Comparison of ENCODE assay signal across 16 cellular contexts in the genomic region with DNA sequence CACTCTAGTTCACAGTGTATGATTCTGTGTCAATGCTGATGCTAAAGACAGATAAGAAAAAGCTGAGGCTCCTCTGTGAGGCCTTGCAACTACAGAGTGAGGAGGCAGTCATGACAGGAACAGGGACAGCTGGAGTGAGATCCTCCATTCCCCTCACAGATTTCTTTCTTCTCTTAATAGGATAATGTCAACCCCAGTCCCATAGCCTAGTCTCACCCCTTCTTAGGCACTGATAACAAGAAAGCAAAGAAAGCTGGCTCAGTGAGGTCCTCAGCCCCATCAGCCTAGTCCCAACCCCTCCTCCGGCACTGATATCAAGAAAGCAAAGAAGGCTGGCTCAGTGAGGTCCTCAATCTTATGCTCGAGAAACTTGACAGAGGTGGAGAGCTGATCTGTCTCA. TPM values are rescaled to one million over a fixed set of nuclear protein-coding genes. Genes with fewer than 3 reads are reported as not detected.
"Had no signal": no experiment of that assay in that cellular context is flagged by ENCODE, and none has a peak within 500 bp of the region (broad histone marks: within the 10 kb centered on the region; RNA-seq: fewer than 3 reads in every experiment).

No MANE protein-coding gene starts in this region.

- DNase-seq: activated CD4-positive, CD25-positive, alpha-beta regulatory T cell treated with anti-CD3 and anti-CD28 coated beads, Interleukin-2, amount 50 U/mL, for 72 hours; activated naive CD4-positive, alpha-beta T cell treated with anti-CD3 and anti-CD28 coated beads, Interleukin-2, amount 10 ng/mL, durations not matched to agents 7 days and 5 days; left colon; naive thymus-derived CD4-positive, alpha-beta T cell; nucleus accumbens; right cardiac atrium; small intestine; T-helper 1 cell; T1000 had no signal

- H3K4me1 Mint-ChIP-seq: activated naive CD4-positive, alpha-beta T cell treated with anti-CD3 and anti-CD28 coated beads, Interleukin-2, amount 10 ng/mL, durations not matched to agents 7 days and 5 days; naive thymus-derived CD4-positive, alpha-beta T cell had no signal

- H3K27ac Mint-ChIP-seq: activated naive CD4-positive, alpha-beta T cell treated with anti-CD3 and anti-CD28 coated beads, Interleukin-2, amount 10 ng/mL, durations not matched to agents 7 days and 5 days; activated T-helper 2 cell treated with anti-CD3 and anti-CD28 coated beads, Interferon-gamma antibody, Interleukin-2, Interleukin-4, amounts not matched to agents 10 μg/mL and 5 μg/mL and 100 μg/mL, durations not matched to agents 14 hours and 24 hours and 36 hours; naive thymus-derived CD4-positive, alpha-beta T cell; progenitor cell of endocrine pancreas had no signal

- H3K9me3 Mint-ChIP-seq: activated naive CD4-positive, alpha-beta T cell treated with anti-CD3 and anti-CD28 coated beads, Interleukin-2, amount 10 ng/mL, durations not matched to agents 7 days and 5 days; activated T-helper 2 cell treated with anti-CD3 and anti-CD28 coated beads, Interferon-gamma antibody, Interleukin-2, Interleukin-4, amounts not matched to agents 10 μg/mL and 5 μg/mL and 100 μg/mL, durations not matched to agents 14 hours and 24 hours and 36 hours; naive thymus-derived CD4-positive, alpha-beta T cell had no signal

- FAIRE-seq: endometrium, small intestine, urothelium cell line had no signal

- H3K4me3 ChIP-seq: ascending aorta, lung, thoracic aorta had no signal

- H3K27me3 ChIP-seq: ascending aorta had no signal

- H3K27me3 Mint-ChIP-seq: activated naive CD4-positive, alpha-beta T cell treated with anti-CD3 and anti-CD28 coated beads, Interleukin-2, amount 10 ng/mL, durations not matched to agents 7 days and 5 days; naive thymus-derived CD4-positive, alpha-beta T cell; progenitor cell of endocrine pancreas had no signal

- H3K27ac ChIP-seq: ascending aorta, thoracic aorta had no signal

- H3K9me3 ChIP-seq: ascending aorta, thoracic aorta had no signal

- H3K36me3 ChIP-seq: ascending aorta, thoracic aorta had no signal

- H3K4me1 ChIP-seq: ascending aorta had no signal

- H3K4me3 Mint-ChIP-seq: activated naive CD4-positive, alpha-beta T cell treated with anti-CD3 and anti-CD28 coated beads, Interleukin-2, amount 10 ng/mL, durations not matched to agents 7 days and 5 days; naive thymus-derived CD4-positive, alpha-beta T cell had no signal

- H3K36me3 Mint-ChIP-seq: activated naive CD4-positive, alpha-beta T cell treated with anti-CD3 and anti-CD28 coated beads, Interleukin-2, amount 10 ng/mL, durations not matched to agents 7 days and 5 days; naive thymus-derived CD4-positive, alpha-beta T cell had no signal

RNA-seq across cellular contexts. Expression of a gene that starts 2.1 kb away (rescaled TPM):
- total RNA-seq: activated T-helper 2 cell treated with anti-CD3 and anti-CD28 coated beads, Interferon-gamma antibody, Interleukin-2, Interleukin-4, amounts not matched to agents 10 μg/mL and 5 μg/mL and 100 μg/mL, durations not matched to agents 14 hours and 24 hours and 36 hours; naive thymus-derived CD4-positive, alpha-beta T cell had no signal
